19 cellular contexts compared by ENCODE assay signal in genomic region chr6:119326291-119327005, GRCh38.
"Had no signal": no experiment of that assay in that cellular context is flagged by ENCODE, and none has a peak within 500 bp of the region (broad histone marks: within the 10 kb centered on the region; RNA-seq: fewer than 3 reads in every experiment).

No MANE protein-coding gene starts in this region.

- H3K36me3 Mint-ChIP-seq: WTC11 had no signal

- H3K4me1 ChIP-seq: left lung, prostate gland had no signal

- H3K27ac Mint-ChIP-seq: activated CD4-positive, alpha-beta memory T cell treated with anti-CD3 and anti-CD28 coated beads, Interleukin-2, amount 10 ng/mL, durations not matched to agents 7 days and 5 days; activated CD8-positive, alpha-beta memory T cell treated with anti-CD3 and anti-CD28 coated beads, Interleukin-2, amount 10 ng/mL, durations not matched to agents 7 days and 5 days; activated naive CD4-positive, alpha-beta T cell treated with anti-CD3 and anti-CD28 coated beads for 36 hours; activated T-helper 2 cell treated with anti-CD3 and anti-CD28 coated beads, Interferon-gamma antibody, Interleukin-2, Interleukin-4, amounts not matched to agents 10 μg/mL and 5 μg/mL and 100 μg/mL, durations not matched to agents 14 hours and 24 hours and 36 hours; WTC11 had no signal

- H3K27me3 Mint-ChIP-seq: activated CD4-positive, alpha-beta memory T cell treated with anti-CD3 and anti-CD28 coated beads, Interleukin-2, amount 10 ng/mL, durations not matched to agents 7 days and 5 days; activated CD8-positive, alpha-beta memory T cell treated with anti-CD3 and anti-CD28 coated beads, Interleukin-2, amount 10 ng/mL, durations not matched to agents 7 days and 5 days had no signal

- H3K4me3 Mint-ChIP-seq: activated CD4-positive, alpha-beta memory T cell treated with anti-CD3 and anti-CD28 coated beads, Interleukin-2, amount 10 ng/mL, durations not matched to agents 7 days and 5 days; activated CD8-positive, alpha-beta memory T cell treated with anti-CD3 and anti-CD28 coated beads, Interleukin-2, amount 10 ng/mL, durations not matched to agents 7 days and 5 days; activated naive CD4-positive, alpha-beta T cell treated with anti-CD3 and anti-CD28 coated beads for 36 hours; WTC11 had no signal

- H3K9me3 Mint-ChIP-seq: activated CD4-positive, alpha-beta memory T cell treated with anti-CD3 and anti-CD28 coated beads, Interleukin-2, amount 10 ng/mL, durations not matched to agents 7 days and 5 days; activated naive CD4-positive, alpha-beta T cell treated with anti-CD3 and anti-CD28 coated beads for 36 hours; activated T-helper 2 cell treated with anti-CD3 and anti-CD28 coated beads, Interferon-gamma antibody, Interleukin-2, Interleukin-4, amounts not matched to agents 10 μg/mL and 5 μg/mL and 100 μg/mL, durations not matched to agents 14 hours and 24 hours and 36 hours; WTC11 had no signal

- H3K9me3 ChIP-seq: body of pancreas, left lung, prostate gland, stomach, upper lobe of right lung had no signal

- H3K36me3 ChIP-seq: prostate gland had no signal

- H3K27ac ChIP-seq: body of pancreas, left lung, prostate gland, skin epidermis, stomach, upper lobe of right lung had no signal

- FAIRE-seq: frontal cortex, kidney, TTC549 had no signal

- ATAC-seq: activated CD8-positive, alpha-beta memory T cell treated with anti-CD3 and anti-CD28 coated beads, Interleukin-2, amount 10 ng/mL, durations not matched to agents 7 days and 5 days; body of pancreas; left lung; right cardiac atrium; upper lobe of right lung; WTC11 had no signal

- DNase-seq: activated CD4-positive, alpha-beta memory T cell treated with anti-CD3 and anti-CD28 coated beads, Interleukin-2, amount 10 ng/mL, durations not matched to agents 7 days and 5 days; activated CD4-positive, alpha-beta T cell treated with anti-CD3 and anti-CD28 coated beads for 4 hours; activated CD8-positive, alpha-beta memory T cell treated with anti-CD3 and anti-CD28 coated beads, Interleukin-2, amount 10 ng/mL, durations not matched to agents 7 days and 5 days; activated naive CD4-positive, alpha-beta T cell treated with anti-CD3 and anti-CD28 coated beads for 36 hours; activated T-cell treated with anti-CD3 and anti-CD28 coated beads, Interleukin-2, amount 50 U/mL, for 1 hour; body of pancreas; caudate nucleus; erythroblast; left lung; right cardiac atrium; stomach; upper lobe of right lung had no signal

- H3K27me3 ChIP-seq: body of pancreas, left lung, stomach, upper lobe of right lung had no signal

- H3K4me3 ChIP-seq: body of pancreas, left lung, prostate gland, skin epidermis, stomach, upper lobe of right lung had no signal
